9 cellular contexts compared by ENCODE assay signal in genomic region chr2:12076810-12077209, GRCh38.
A peak's percentile ranks its signal among the peaks of the same experiment; 100 is the strongest.
DNase-seq lines count a peak whose midpoint lies in the region; ATAC-seq and TF ChIP-seq lines count a peak whose summit lies in the region.
"Had no signal": no experiment of that assay in that cellular context is flagged by ENCODE, and none has a peak within 500 bp of the region (broad histone marks: within the 10 kb centered on the region; RNA-seq: fewer than 3 reads in every experiment).

No MANE protein-coding gene starts in this region.

- TF ChIP-seq CTCF in fibroblast of mammary gland (conservative IDR thresholded peaks at IDR 0.05; ENCODE audit: control insufficient read depth, insufficient read depth, low read depth, low read length) = no peak

- ATAC-seq in HG02610 (IDR thresholded peaks at IDR 0.05; ENCODE audit: unreplicated experiment) = peak; percentile 46
- ATAC-seq in GM21576 (IDR thresholded peaks at IDR 0.05; ENCODE audit: unreplicated experiment) = no peak
- ATAC-seq in esophagus mucosa = no peak

- DNase-seq in DMS79 treated with DMSO at 0.1 percent for 48 hours (lab: John Stamatoyannopoulos, UW) (peak; percentile 87), NCI-H2196 (lab: John Stamatoyannopoulos, UW; ENCODE audit: unreplicated experiment) (peak; percentile 21), fibroblast of mammary gland (ENCODE audit: low read depth) (peak; percentile 16), NCI-H1930 (lab: John Stamatoyannopoulos, UW) (no peak), NCI-H226 (no peak)
- DNase-seq: activated naive CD4-positive, alpha-beta T cell had no signal

- H3K4me3 ChIP-seq in fibroblast of mammary gland (ENCODE audit: control insufficient read depth, low read depth, low read length) = no peak overlapping the region

Comparison
In these comparisons a context has a peak if more than half of its experiments do, and no peak if none do; other contexts are left out.
1. DNase-seq: peak in DMS79 treated with DMSO at 0.1 percent for 48 hours (single experiment), NCI-H2196 (single experiment) and fibroblast of mammary gland (single experiment); none in NCI-H1930 (0 of 2) and NCI-H226 (single experiment).